ENCODE assay signal across 8 cellular contexts in genomic region chr1:117121589-117122296, GRCh38. TPM values are rescaled to one million over a fixed set of nuclear protein-coding genes. Genes with fewer than 3 reads are reported as not detected.
DNase-seq lines count a peak whose midpoint lies in the region; ATAC-seq and TF ChIP-seq lines count a peak whose summit lies in the region.

TSS of gene TRIM45 (minus strand) at chr1:117121749. CDS start at chr1:117121201, 548 bp downstream.

- intact Hi-C loops in Caco-2 (cut with micrococcal nuclease; ENCODE audit: unreplicated experiment): loop anchor here (1.0 kb wide), 2 partner anchors 61 to 163 kb away; partner anchors contain the start of gene TTF2

- H3K9ac ChIP-seq in NT2/D1 (ENCODE audit: insufficient read length, low read depth): peak within 1 kb of the TSS; percentile 95

- 0 out of 2 replicates have a peak, but pooled peaks cover 5% of the 10 kb centered on the region for H3K4me1 ChIP-seq in Caco-2
- peaks cover 5% of the 10 kb centered on the region for H3K4me1 ChIP-seq in NT2/D1 (ENCODE audit: insufficient read depth, insufficient read length)

- H3K9me3 Mint-ChIP-seq in Caco-2 (ENCODE audit: unreplicated experiment) (no peaks in the 10 kb centered on the region), endothelial cell (ENCODE audit: unreplicated experiment) (no peaks in the 10 kb centered on the region), mesothelial cell of epicardium (no peaks in the 10 kb centered on the region)

- peak; percentile 54 to 65 for TF ChIP-seq CTCF in Caco-2 (IDR thresholded peaks at IDR 0.05; ENCODE audit: insufficient read depth in 1 of 2, low read depth in 1 of 2, low read length in 1 of 2, severe bottlenecking in 1 of 2, unreplicated experiment in 1 of 2)
- peak; percentile 49 for TF ChIP-seq CTCF in endothelial cell (IDR thresholded peaks at IDR 0.05; ENCODE audit: unreplicated experiment)
- peak; percentile 50 for TF ChIP-seq CTCF in mesothelial cell of epicardium (IDR thresholded peaks at IDR 0.05; ENCODE audit: unreplicated experiment)

- H3K9me3 ChIP-seq in Caco-2 (no peaks in the 10 kb centered on the region), NT2/D1 (ENCODE audit: insufficient read depth, low read length) (no peaks in the 10 kb centered on the region)

- peaks cover 12% of the 10 kb centered on the region for H3K4me1 Mint-ChIP-seq in Caco-2 (ENCODE audit: low read depth, unreplicated experiment)
- peaks cover 6% of the 10 kb centered on the region for H3K4me1 Mint-ChIP-seq in endothelial cell (ENCODE audit: unreplicated experiment)
- H3K4me1 Mint-ChIP-seq in mesothelial cell of epicardium: peaks cover 36% of the 10 kb centered on the region

- H3K4me3 Mint-ChIP-seq in Caco-2 (ENCODE audit: unreplicated experiment) (peak within 1 kb of the TSS; percentile 87), endothelial cell (ENCODE audit: unreplicated experiment) (peak within 1 kb of the TSS; percentile 95), mesothelial cell of epicardium (peak within 1 kb of the TSS; percentile 85)

- H3K36me3 ChIP-seq in Caco-2 (ENCODE audit: control insufficient read depth, insufficient read depth, low read length) (no peaks in the 10 kb centered on the region), NT2/D1 (ENCODE audit: insufficient read depth, insufficient read length, low read length) (peaks cover 22% of the 10 kb centered on the region)

- BruUV-seq in Caco-2 (replicated peaks; lab: Mats Ljungman, UMichigan): no TSS peak

- no peaks in the 10 kb centered on the region for H3K27me3 ChIP-seq in Caco-2 (replicated peaks; ENCODE audit: control insufficient read depth, insufficient read depth, low read length)
- H3K27me3 ChIP-seq in NT2/D1 (ENCODE audit: insufficient read depth, insufficient read length): peaks cover 7% of the 10 kb centered on the region

- H3K27ac Mint-ChIP-seq in Caco-2 (ENCODE audit: unreplicated experiment) (peak within 1 kb of the TSS; percentile 90), endothelial cell (ENCODE audit: unreplicated experiment) (peak within 1 kb of the TSS; percentile 83), mesothelial cell of epicardium (peak within 1 kb of the TSS; percentile 97)

- no peaks in the 10 kb centered on the region for H3K27me3 Mint-ChIP-seq in Caco-2 (ENCODE audit: insufficient read depth, unreplicated experiment)
- peaks cover 3% of the 10 kb centered on the region for H3K27me3 Mint-ChIP-seq in endothelial cell (ENCODE audit: unreplicated experiment)
- no peaks in the 10 kb centered on the region for H3K27me3 Mint-ChIP-seq in mesothelial cell of epicardium (ENCODE audit: low read depth)

- H3K36me3 Mint-ChIP-seq in Caco-2 (ENCODE audit: insufficient read depth, unreplicated experiment) (no peaks in the 10 kb centered on the region), endothelial cell (ENCODE audit: low read depth, unreplicated experiment) (peaks cover 7% of the 10 kb centered on the region), mesothelial cell of epicardium (peaks cover 17% of the 10 kb centered on the region)

- ATAC-seq in GM21360 (IDR thresholded peaks at IDR 0.05; ENCODE audit: unreplicated experiment): peak; percentile 89

- peak within 1 kb of the TSS; percentile 72 for H3K4me3 ChIP-seq in Caco-2 (ENCODE audit: low read depth, low read length)
- peak within 1 kb of the TSS; percentile 82 for H3K4me3 ChIP-seq in NT2/D1 (ENCODE audit: insufficient read length, low read depth)

- DNase-seq in Caco-2 (peak; percentile 93 to 94), HT-29 (ENCODE audit: low spot score) (peak; percentile 96), NT2/D1 (ENCODE audit: low read depth, low spot score) (peak; percentile 92), endothelial cell (ENCODE audit: low spot score) (peak; percentile 93), mesothelial cell of epicardium (ENCODE audit: low spot score in 2 of 2, unreplicated experiment in 2 of 2) (peak; percentile 89 to 95)
- peak; percentile 82 for DNase-seq in activated CD8-positive, alpha-beta memory T cell treated with anti-CD3 and anti-CD28 coated beads, Interleukin-2, amount 50 U/mL, for 4 hours
- peak; percentile 68 to 72 for DNase-seq in stimulated activated CD8-positive, alpha-beta memory T cell treated with anti-CD3 and anti-CD28 coated beads, Interleukin-15, amount 100 ng/mL, for 4 hours (ENCODE audit: low read depth in 2 of 2)

- POLR2A ChIA-PET in Caco-2 (lab: Charles Lee): interaction anchor here (0.7 kb wide), 1 partner anchor 163 kb away, joined by 4 read pairs; no protein-coding TSS in a partner anchor

- CTCF ChIA-PET in Caco-2 (lab: Charles Lee): interaction anchor here (1.0 to 3.4 kb wide), 4 partner anchors 62 to 164 kb away, joined by 3 to 23 read pairs (median 6); partner anchors contain the start of gene TTF2

RNA-seq across cellular contexts. Expression of gene TRIM45, which starts in this region (rescaled TPM):
- total RNA-seq in Caco-2 (2022): 4.0 and 5.1 TPM in 2 replicates
- total RNA-seq in HT-29 (2014; rRNA removed; shearing (Covaris generic)): 0.94 and 1.5 TPM in 2 replicates
- 7.0 TPM for total RNA-seq in endothelial cell (ENCODE audit: unreplicated experiment)
- 39.1 to 41.5 TPM (median 40.0 TPM) in 3 replicates for total RNA-seq in mesothelial cell of epicardium

Comparison
In these comparisons a context has a peak if more than half of its experiments do, and no peak if none do; other contexts are left out.
1. Peak in every context shown above with its lines: DNase-seq, ATAC-seq and H3K4me3 ChIP-seq.